Comparison of ENCODE assay signal across 8 cellular contexts in the genomic region with DNA sequence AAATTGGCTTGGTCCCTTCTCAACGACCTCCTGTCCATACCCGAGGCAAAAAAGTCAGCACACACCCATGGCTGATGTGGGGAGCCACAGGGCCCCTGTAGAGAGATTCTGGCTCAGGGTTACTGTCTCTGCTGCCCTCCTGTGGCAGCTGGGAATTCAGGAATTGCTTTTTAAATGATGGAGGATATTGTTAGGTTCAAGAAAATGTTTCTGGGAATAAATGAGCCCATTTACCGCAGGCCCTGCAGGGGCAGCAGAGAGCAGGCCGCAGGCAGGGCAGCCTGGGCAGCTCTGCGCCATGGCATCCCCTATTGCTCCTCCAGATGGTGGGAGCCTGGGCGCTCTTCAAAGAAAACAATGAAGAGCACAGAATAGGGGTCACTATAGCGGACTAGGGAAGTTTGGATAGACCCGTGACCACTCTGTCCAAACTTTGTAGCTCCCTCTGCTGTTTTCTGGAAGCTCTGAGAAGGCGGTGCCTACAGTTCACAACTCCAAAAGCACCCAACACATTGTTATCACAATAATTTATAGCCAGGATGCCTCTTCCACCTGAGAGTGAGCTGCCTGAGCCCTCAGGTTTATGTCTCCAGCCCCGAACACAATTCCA.
DNase-seq lines count a peak whose midpoint lies in the region; ATAC-seq and TF ChIP-seq lines count a peak whose summit lies in the region.

No MANE protein-coding gene starts in this region.

- no peaks in the 10 kb centered on the region for H3K79me1 ChIP-seq in trophoblast cell (ENCODE audit: low read length)

- H3K27me3 ChIP-seq in trophoblast cell (ENCODE audit: insufficient read depth, low read length) (no peaks in the 10 kb centered on the region), psoas muscle (ENCODE audit: insufficient read depth in 3 of 3, low read length in 2 of 3) (no peaks in the 10 kb centered on the region)

- no peak overlapping the region for H2BK12ac ChIP-seq in trophoblast cell (ENCODE audit: low read length)

- H3K79me2 ChIP-seq in trophoblast cell (ENCODE audit: control insufficient read depth, insufficient read depth, low read length, poor library complexity) = no peaks in the 10 kb centered on the region

- TF ChIP-seq CTCF in AG04449 (IDR thresholded peaks at IDR 0.05; ENCODE audit: insufficient read depth, low read length, missing control alignments) = peak; percentile 20
- TF ChIP-seq CTCF in GM10266 (IDR thresholded peaks at IDR 0.05; ENCODE audit: control insufficient read depth, insufficient read depth, low read depth, missing control alignments) = peak; percentile 38
- TF ChIP-seq CTCF in psoas muscle (IDR thresholded peaks at IDR 0.05) = no peak

- intact Hi-C loops in psoas muscle (cut with DNase I) = no loop called here

- ATAC-seq in psoas muscle = no peak

- H3K27ac ChIP-seq in trophoblast cell (ENCODE audit: low read depth, low read length) (no peak overlapping the region), psoas muscle (no peak overlapping the region)

- H3K4me2 ChIP-seq in trophoblast cell (ENCODE audit: low read length) = no peak overlapping the region

- no CpG with 5 or more reads among the region's 10 CpGs for WGBS in trophoblast cell (ENCODE audit: extremely low coverage, insufficient coverage, insufficient read length)
- WGBS in psoas muscle, 3 donors = 90 to 92% (median 90%) methylated on average over 10 of the region's 10 CpGs

- H3K4me1 ChIP-seq in trophoblast cell (ENCODE audit: control insufficient read depth in 1 of 2, insufficient read depth in 2 of 2, low read length in 2 of 2) (no peaks in the 10 kb centered on the region), psoas muscle (no peaks in the 10 kb centered on the region)

- POLR2A ChIA-PET in AG04449 (lab: Yijun Ruan, JAX) = no interaction called here

- no peak overlapping the region for H3K18ac ChIP-seq in trophoblast cell (ENCODE audit: low read length)

- DNase-seq in AG04449 (ENCODE audit: low read depth, low spot score) (no peak), GM10266 (ENCODE audit: extremely low spot score) (peak; percentile 13), NCI-H526 (lab: John Stamatoyannopoulos, UW) (peak; percentile 22 to 66), dermis blood vessel endothelial cell (peak; percentile 33), trophoblast cell (peak; percentile 33 to 82), GDM1 (lab: John Stamatoyannopoulos, UW) (no peak), activated gamma-delta T cell treated with Interleukin-2 at 50 U/mL for 16 hours (no peak), psoas muscle (no peak)

- no peak overlapping the region for H3K9ac ChIP-seq in trophoblast cell (ENCODE audit: low read length)

- H3K36me3 ChIP-seq in trophoblast cell (ENCODE audit: control insufficient read depth in 1 of 2, insufficient read depth in 2 of 2, low read length in 2 of 2) (no peaks in the 10 kb centered on the region), psoas muscle (ENCODE audit: insufficient read depth in 1 of 2, low read depth in 1 of 2) (no peaks in the 10 kb centered on the region)

- no peak overlapping the region for H2AK5ac ChIP-seq in trophoblast cell (ENCODE audit: low read length)

- H3K4me3 ChIP-seq in AG04449 (ENCODE audit: low read depth, low read length) = no peak overlapping the region
- H3K4me3 ChIP-seq in trophoblast cell (ENCODE audit: low read depth, low read length) = no peak overlapping the region
- no peak overlapping the region for H3K4me3 ChIP-seq in psoas muscle

- CTCF ChIA-PET in AG04449 (lab: Yijun Ruan, JAX) = interaction anchor here (0.8 to 4.0 kb wide), 13 partner anchors 14 to 413 kb away, joined by 3 to 16 read pairs (median 4); no protein-coding TSS in a partner anchor

- H2AFZ ChIP-seq in trophoblast cell (ENCODE audit: insufficient read depth, low read length, poor library complexity) = no peak overlapping the region

- no peak overlapping the region for H4K91ac ChIP-seq in trophoblast cell (ENCODE audit: low read depth, low read length)

- no peak overlapping the region for H2BK5ac ChIP-seq in trophoblast cell (ENCODE audit: low read depth, low read length, poor library complexity)

- H3K14ac ChIP-seq in trophoblast cell (ENCODE audit: low read length) = no peak overlapping the region

- H2BK120ac ChIP-seq in trophoblast cell (ENCODE audit: insufficient read depth, low read length, poor library complexity) = no peak overlapping the region

- H4K8ac ChIP-seq in trophoblast cell (ENCODE audit: low read depth, low read length) = no peak overlapping the region

- H3K4ac ChIP-seq in trophoblast cell (ENCODE audit: low read depth, low read length) = no peak overlapping the region

- no peak overlapping the region for H3K23ac ChIP-seq in trophoblast cell (ENCODE audit: low read length)

- H3K9me3 ChIP-seq in trophoblast cell (ENCODE audit: insufficient read depth, low read depth, low read length) (no peaks in the 10 kb centered on the region), psoas muscle (no peaks in the 10 kb centered on the region)

- no peak overlapping the region for H4K12ac ChIP-seq in trophoblast cell (ENCODE audit: low read depth, low read length)

Comparison
In these comparisons a context has a peak if more than half of its experiments do, and no peak if none do; other contexts are left out.
1. DNase-seq: peak in GM10266 (single experiment), NCI-H526 (2 of 2), dermis blood vessel endothelial cell (single experiment) and trophoblast cell (2 of 2); none in AG04449 (single experiment), GDM1 (single experiment), activated gamma-delta T cell treated with Interleukin-2 at 50 U/mL for 16 hours (single experiment) and psoas muscle (0 of 2).